12 cellular contexts compared by ENCODE assay signal in genomic region chr13:97386832-97387486, GRCh38. TPM values are rescaled to one million over a fixed set of nuclear protein-coding genes. Genes with fewer than 3 reads are reported as not detected.
DNase-seq lines count a peak whose midpoint lies in the region; ATAC-seq and TF ChIP-seq lines count a peak whose summit lies in the region.
"Had no signal": no experiment of that assay in that cellular context is flagged by ENCODE, and none has a peak within 500 bp of the region (broad histone marks: within the 10 kb centered on the region; RNA-seq: fewer than 3 reads in every experiment).

No MANE protein-coding gene starts in this region.

- H3K4me1 Mint-ChIP-seq in CD8-positive, alpha-beta memory T cell, result peaks cover 23 to 37% (median 35%) of the 10 kb centered on the region in 3 donors
- H3K4me1 Mint-ChIP-seq in activated CD8-positive, alpha-beta T cell treated with anti-CD3 and anti-CD28 coated beads for 36 hours (ENCODE audit: low read depth), result peaks cover 28% of the 10 kb centered on the region

- intact Hi-C loops in activated CD8-positive, alpha-beta T cell treated with anti-CD3 and anti-CD28 coated beads for 36 hours (cut with micrococcal nuclease), result no loop called here
- intact Hi-C loops in mucosa of descending colon (cut with DNase I, micrococcal nuclease), result no loop called here

- H3K27ac ChIP-seq in CD8-positive, alpha-beta memory T cell (ENCODE audit: low read depth, low read length), result no peak overlapping the region
- H3K27ac ChIP-seq in SK-N-SH (ENCODE audit: low read depth in 2 of 2, low read length in 1 of 2) (no peak overlapping the region; a peak in 1 of 4 replicates), Karpas-422 (ENCODE audit: low read length) (no peak overlapping the region)

- H2AFZ ChIP-seq in SK-N-SH (ENCODE audit: low read depth) (no peak overlapping the region), Karpas-422 (ENCODE audit: low read length) (no peak overlapping the region)

- peaks cover 15% of the 10 kb centered on the region for H3K79me2 ChIP-seq in SK-N-SH (ENCODE audit: insufficient read depth)
- no peaks in the 10 kb centered on the region for H3K79me2 ChIP-seq in Karpas-422 (ENCODE audit: low read length)

- H3K9me3 Mint-ChIP-seq in CD8-positive, alpha-beta memory T cell, result no peaks in the 10 kb centered on the region
- no peaks in the 10 kb centered on the region for H3K9me3 Mint-ChIP-seq in activated CD8-positive, alpha-beta T cell treated with anti-CD3 and anti-CD28 coated beads for 36 hours
- H3K9me3 Mint-ChIP-seq: memory B cell; T-helper 1 cell treated with Interleukin-12 subunit alpha and Interleukin-12 subunit beta and Interleukin-4 antibody, amounts not matched to agents 30 μg/mL and 1 μg/mL, for 36 hours had no signal

- peak overlapping the region in 2 of 7 donors; percentile 42 to 58 for H3K4me3 Mint-ChIP-seq in CD8-positive, alpha-beta memory T cell
- H3K4me3 Mint-ChIP-seq in activated CD8-positive, alpha-beta T cell treated with anti-CD3 and anti-CD28 coated beads for 36 hours, result peak overlapping the region; percentile 29
- H3K4me3 Mint-ChIP-seq: activated naive CD8-positive, alpha-beta T cell; memory B cell; T-helper 1 cell treated with Interleukin-12 subunit alpha and Interleukin-12 subunit beta and Interleukin-4 antibody, amounts not matched to agents 30 μg/mL and 1 μg/mL, for 36 hours had no signal

- H3K27me3 ChIP-seq in CD8-positive, alpha-beta memory T cell (ENCODE audit: insufficient read depth, low read length, poor library complexity, severe bottlenecking), result no peaks in the 10 kb centered on the region
- no peaks in the 10 kb centered on the region for H3K27me3 ChIP-seq in SK-N-SH (ENCODE audit: insufficient read depth)
- no peaks in the 10 kb centered on the region for H3K27me3 ChIP-seq in Karpas-422 (ENCODE audit: low read length)

- peaks cover 49% of the 10 kb centered on the region for H3F3A ChIP-seq in SK-N-SH (replicated peaks; ENCODE audit: insufficient read depth)

- peak in 3 of 5 donors; percentile 15 to 51 (median 22) for DNase-seq in CD8-positive, alpha-beta memory T cell
- peak; percentile 80 for DNase-seq in activated CD8-positive, alpha-beta T cell treated with anti-CD3 and anti-CD28 coated beads for 36 hours
- DNase-seq in mucosa of descending colon, result peak in 1 of 3 donors; percentile 17
- no peak for DNase-seq in NCI-H524 treated with DMSO at 0.1 percent for 48 hours (lab: John Stamatoyannopoulos, UW)
- no peak for DNase-seq in SK-N-SH
- DNase-seq in Karpas-422, result no peak
- DNase-seq: NCI-H187 had no signal

- H3K9me2 ChIP-seq in SK-N-SH, result no peaks in the 10 kb centered on the region
- H3K9me2 ChIP-seq in Karpas-422 (replicated peaks; ENCODE audit: insufficient read depth, low read length), result no peaks in the 10 kb centered on the region

- H4K20me1 ChIP-seq in SK-N-SH (ENCODE audit: insufficient read depth) (peaks cover 2% of the 10 kb centered on the region; the same call in 1 of the 2 replicates), Karpas-422 (ENCODE audit: insufficient read depth, low read depth, low read length) (no peaks in the 10 kb centered on the region)

- no peaks in the 10 kb centered on the region for H3K9me3 ChIP-seq in CD8-positive, alpha-beta memory T cell (ENCODE audit: low read length)
- no peaks in the 10 kb centered on the region for H3K9me3 ChIP-seq in mucosa of descending colon
- H3K9me3 ChIP-seq in SK-N-SH, result no peaks in the 10 kb centered on the region
- H3K9me3 ChIP-seq in Karpas-422 (ENCODE audit: low read length), result no peaks in the 10 kb centered on the region

- peaks cover 6 to 35% (median 19%) of the 10 kb centered on the region in 3 donors for H3K36me3 Mint-ChIP-seq in CD8-positive, alpha-beta memory T cell
- peaks cover 11% of the 10 kb centered on the region for H3K36me3 Mint-ChIP-seq in activated CD8-positive, alpha-beta T cell treated with anti-CD3 and anti-CD28 coated beads for 36 hours (ENCODE audit: low read depth)

- H3K4me3 ChIP-seq in CD8-positive, alpha-beta memory T cell (ENCODE audit: low read length), result no peak overlapping the region
- H3K4me3 ChIP-seq in mucosa of descending colon, result no peak overlapping the region
- no peak overlapping the region for H3K4me3 ChIP-seq in SK-N-SH (ENCODE audit: low read depth in 2 of 2, low read length in 1 of 2)
- H3K4me3 ChIP-seq in Karpas-422 (ENCODE audit: low read length), result no peak overlapping the region

- peaks cover 7% of the 10 kb centered on the region for H3K4me1 ChIP-seq in CD8-positive, alpha-beta memory T cell (ENCODE audit: insufficient read depth, low read length)
- H3K4me1 ChIP-seq in mucosa of descending colon (ENCODE audit: low read depth), result no peaks in the 10 kb centered on the region
- peaks cover 7 to 26% of the 10 kb centered on the region in 2 experiments; a peak in 3 of 4 replicates for H3K4me1 ChIP-seq in SK-N-SH (ENCODE audit: control insufficient read depth in 1 of 2, insufficient read depth in 2 of 2, low read depth in 1 of 2, low read length in 1 of 2)
- H3K4me1 ChIP-seq in Karpas-422 (ENCODE audit: low read length), result no peaks in the 10 kb centered on the region

- no peak for TF ChIP-seq RAD21 in SK-N-SH (IDR thresholded peaks at IDR 0.05; ENCODE audit: low read length)

- TF ChIP-seq EP300 in SK-N-SH (IDR thresholded peaks at IDR 0.05; ENCODE audit: borderline replicate concordance in 1 of 2, low read depth in 1 of 2, low read length in 1 of 2), result no peak

- H3K36me3 ChIP-seq in CD8-positive, alpha-beta memory T cell (ENCODE audit: insufficient read depth, low read length), result no peaks in the 10 kb centered on the region
- H3K36me3 ChIP-seq in mucosa of descending colon (ENCODE audit: low read depth), result no peaks in the 10 kb centered on the region
- H3K36me3 ChIP-seq in SK-N-SH (replicated peaks in 1 of 2; ENCODE audit: control insufficient read depth in 1 of 2, insufficient read depth in 2 of 2, low read length in 1 of 2), result peaks cover 42 to 67% of the 10 kb centered on the region in 2 experiments
- no peaks in the 10 kb centered on the region for H3K36me3 ChIP-seq in Karpas-422 (ENCODE audit: insufficient read depth, low read length)

- H3K4me2 ChIP-seq in SK-N-SH, result no peak overlapping the region
- no peak overlapping the region for H3K4me2 ChIP-seq in Karpas-422 (ENCODE audit: low read depth, low read length, poor library complexity, severe bottlenecking)

- no peaks in the 10 kb centered on the region for H3K27me3 Mint-ChIP-seq in CD8-positive, alpha-beta memory T cell
- H3K27me3 Mint-ChIP-seq in activated CD8-positive, alpha-beta T cell treated with anti-CD3 and anti-CD28 coated beads for 36 hours, result no peaks in the 10 kb centered on the region
- H3K27me3 Mint-ChIP-seq: activated naive CD8-positive, alpha-beta T cell; memory B cell had no signal

- TF ChIP-seq CTCF in activated CD8-positive, alpha-beta T cell treated with anti-CD3 and anti-CD28 coated beads for 36 hours (IDR thresholded peaks at IDR 0.05), result no peak
- no peak for TF ChIP-seq CTCF in mucosa of descending colon (IDR thresholded peaks at IDR 0.05)
- TF ChIP-seq CTCF in SK-N-SH (IDR thresholded peaks at IDR 0.05), result no peak

- CTCF ChIA-PET in CD8-positive, alpha-beta memory T cell (lab: Charles Lee), result interaction anchor here (2.6 kb wide), 1 partner anchor 277 kb away, joined by 11 read pairs; no protein-coding TSS in a partner anchor
- CTCF ChIA-PET in activated CD8-positive, alpha-beta T cell treated with anti-CD3 and anti-CD28 coated beads for 36 hours (lab: Charles Lee), result interaction anchor here (1.2 to 1.4 kb wide), 2 partner anchors 10 to 277 kb away, joined by 3 to 6 read pairs; no protein-coding TSS in a partner anchor
- CTCF ChIA-PET in SK-N-SH (lab: Yijun Ruan, JAX), result interaction anchor here (2.5 kb wide), 1 partner anchor 277 kb away, joined by 8 read pairs; no protein-coding TSS in a partner anchor

- peak overlapping the region in 4 of 8 donors; percentile 66 to 82 (median 74) for H3K27ac Mint-ChIP-seq in CD8-positive, alpha-beta memory T cell
- peak overlapping the region; percentile 76 for H3K27ac Mint-ChIP-seq in activated CD8-positive, alpha-beta T cell treated with anti-CD3 and anti-CD28 coated beads for 36 hours
- H3K27ac Mint-ChIP-seq: activated naive CD8-positive, alpha-beta T cell; T-helper 1 cell treated with Interleukin-12 subunit alpha and Interleukin-12 subunit beta and Interleukin-4 antibody, amounts not matched to agents 30 μg/mL and 1 μg/mL, for 36 hours had no signal

- ATAC-seq in HG02759 (IDR thresholded peaks at IDR 0.05; ENCODE audit: unreplicated experiment), result peak; percentile 57
- peak; percentile 92 for ATAC-seq in activated CD8-positive, alpha-beta T cell treated with anti-CD3 and anti-CD28 coated beads for 36 hours
- ATAC-seq in mucosa of descending colon, result peak; percentile 41
- ATAC-seq in esophagus mucosa, result no peak

- H3K9ac ChIP-seq in SK-N-SH (no peak overlapping the region), Karpas-422 (ENCODE audit: low read length) (no peak overlapping the region)

- POLR2A ChIA-PET in CD8-positive, alpha-beta memory T cell (lab: Charles Lee), result no interaction called here
- POLR2A ChIA-PET in activated CD8-positive, alpha-beta T cell treated with anti-CD3 and anti-CD28 coated beads for 36 hours (lab: Charles Lee), result no interaction called here
- POLR2A ChIA-PET in SK-N-SH (lab: Yijun Ruan, JAX), result no interaction called here

- WGBS in SK-N-SH (ENCODE audit: low lambda C conversion rate), result 100% methylated on average over 4 of the region's 4 CpGs

TF ChIP-seq in SK-N-SH, 30 proteins besides CTCF, POLR2A, EP300 and RAD21 (continues in another document):
- TF ChIP-seq SMC3 (IDR thresholded peaks at IDR 0.05; ENCODE audit: low read depth, low read length) (no peak), EZH2phosphoT487 (IDR thresholded peaks at IDR 0.05; ENCODE audit: borderline replicate concordance, low read depth) (no peak), NRF1 (IDR thresholded peaks at IDR 0.05; ENCODE audit: low read depth, low read length) (no peak), IRF3 (IDR thresholded peaks at IDR 0.05; ENCODE audit: low read depth, low read length) (no peak)

RNA-seq across cellular contexts. Expression of gene RAP2A, which starts 47.0 kb away (rescaled TPM):
- 10 to 100 TPM; 18.3 to 19.8 TPM for total RNA-seq in CD8-positive, alpha-beta memory T cell
- 3.6 TPM for polyA plus RNA-seq in CD8-positive, alpha-beta memory T cell
- 10 to 100 TPM; 19.8 to 21.5 TPM for total RNA-seq in activated CD8-positive, alpha-beta T cell treated with anti-CD3 and anti-CD28 coated beads for 36 hours
- 10 to 100 TPM; 25.5 to 32.5 (median 29.8) TPM for total RNA-seq in mucosa of descending colon
- 43.8 TPM for total RNA-seq in esophagus mucosa
- polyA plus RNA-seq in SK-N-SH (2012; rRNA removed), result 6.5 and 10.0 TPM in 2 replicates
- polyA plus RNA-seq in SK-N-SH (2012; cell fraction: cytosol; rRNA removed), result 10.4 and 11.5 TPM in 2 replicates
- 3.7 and 8.1 TPM in 2 replicates for polyA plus RNA-seq in SK-N-SH (2012; cell fraction: nucleus; rRNA removed)
- total RNA-seq in Karpas-422 (2014; rRNA removed; shearing (Covaris generic); ENCODE audit: low replicate concordance), result 29.1 and 47.9 TPM in 2 replicates

Comparison
In these comparisons a context has a peak if more than half of its experiments do, and no peak if none do; other contexts are left out.
1. DNase-seq: peak in CD8-positive, alpha-beta memory T cell (3 of 5) and activated CD8-positive, alpha-beta T cell treated with anti-CD3 and anti-CD28 coated beads for 36 hours (single experiment); none in NCI-H524 treated with DMSO at 0.1 percent for 48 hours (single experiment), SK-N-SH (single experiment) and Karpas-422 (single experiment).